In genomic region chr4:40586034-40586433, GRCh38 we compare ENCODE assay signal across 19 cellular contexts. TPM values are rescaled to one million over a fixed set of nuclear protein-coding genes. Genes with fewer than 3 reads are reported as not detected.
DNase-seq lines count a peak whose midpoint lies in the region; ATAC-seq and TF ChIP-seq lines count a peak whose summit lies in the region.
"Had no signal": no experiment of that assay in that cellular context is flagged by ENCODE, and none has a peak within 500 bp of the region (broad histone marks: within the 10 kb centered on the region; RNA-seq: fewer than 3 reads in every experiment).

No MANE protein-coding gene starts in this region.

- POLR2A ChIA-PET in PC-3 (lab: Charles Lee; ENCODE audit: unreplicated experiment) = no interaction called here

- H3K4me2 ChIP-seq in PC-3 (ENCODE audit: low read length) = no peak overlapping the region

- peaks cover 11% of the 10 kb centered on the region for H3K4me1 ChIP-seq in foreskin keratinocyte
- peaks cover 2% of the 10 kb centered on the region for H3K4me1 ChIP-seq in suprapubic skin
- H3K4me1 ChIP-seq in PC-3 (ENCODE audit: insufficient read depth, low read length) = peaks cover 13% of the 10 kb centered on the region

- 89% methylated on average over 2 of the region's 2 CpGs for WGBS in suprapubic skin

- CTCF ChIA-PET in PC-3 (lab: Charles Lee) = interaction anchor here (0.5 kb wide), 1 partner anchor 481 kb away, joined by 3 read pairs; no protein-coding TSS in a partner anchor

- H3K79me2 ChIP-seq in PC-3 (ENCODE audit: low read length) = no peaks in the 10 kb centered on the region

- no peak for TF ChIP-seq POLR2A in suprapubic skin (IDR thresholded peaks at IDR 0.05)

- H3F3A ChIP-seq in PC-3 (ENCODE audit: low read length, unreplicated experiment) = no peaks in the 10 kb centered on the region

- DNase-seq in NOMO-1 treated with DMSO at 0.1 percent for 48 hours (lab: John Stamatoyannopoulos, UW; ENCODE audit: unreplicated experiment) = peak; percentile 58
- no peak for DNase-seq in NOMO-1 treated with dmso at 0.1 percent for 144 hours (lab: John Stamatoyannopoulos, UW; ENCODE audit: unreplicated experiment)
- DNase-seq in foreskin keratinocyte = no peak
- no peak for DNase-seq in suprapubic skin (ENCODE audit: low spot score in 2 of 2)
- DNase-seq in superior temporal gyrus (ENCODE audit: extremely low spot score) = no peak
- DNase-seq in activated naive CD4-positive, alpha-beta T cell (lab: John Stamatoyannopoulos, UW) = no peak
- DNase-seq in PC-3 = no peak
- DNase-seq: activated CD4-positive, alpha-beta T cell treated with anti-CD3 and anti-CD28 coated beads, Interleukin-2, amount 50 U/mL, for 1 hour; activated T-cell treated with anti-CD3 and anti-CD28 coated beads, Interleukin-2, amount 50 U/mL, for 1 hour; CD4-positive, alpha-beta T cell; central memory CD4-positive, alpha-beta T cell; DMS79; effector memory CD4-positive, alpha-beta T cell; naive B cell; NCI-H1092; posterior cingulate gyrus; SHP77 had no signal

- H3K36me3 ChIP-seq in suprapubic skin (no peaks in the 10 kb centered on the region), PC-3 (ENCODE audit: low read depth, low read length) (no peaks in the 10 kb centered on the region)

- H3K27ac ChIP-seq in VCaP (peak overlapping the region; percentile 72), foreskin keratinocyte (no peak overlapping the region), suprapubic skin (peak overlapping the region; percentile 20), PC-3 (ENCODE audit: low read length) (no peak overlapping the region)

- intact Hi-C loops in PC-3 (cut with micrococcal nuclease) = no loop called here

- H3K4me3 ChIP-seq in suprapubic skin (no peak overlapping the region), PC-3 (ENCODE audit: low read length) (no peak overlapping the region)

- H2AFZ ChIP-seq in PC-3 (ENCODE audit: low read length) = no peak overlapping the region

- H3K9me3 ChIP-seq in suprapubic skin (no peaks in the 10 kb centered on the region), PC-3 (ENCODE audit: low read length) (no peaks in the 10 kb centered on the region)

- BruUV-seq in PC-3 (replicated peaks; lab: Mats Ljungman, UMichigan) = no TSS peak

- no peaks in the 10 kb centered on the region for H4K20me1 ChIP-seq in PC-3 (ENCODE audit: low read length)

- no peak for TF ChIP-seq EP300 in suprapubic skin (IDR thresholded peaks at IDR 0.05)

- no peak overlapping the region for H3K9ac ChIP-seq in PC-3 (ENCODE audit: low read length)

- no peaks in the 10 kb centered on the region for H3K27me3 ChIP-seq in foreskin keratinocyte
- no peaks in the 10 kb centered on the region for H3K27me3 ChIP-seq in suprapubic skin
- H3K27me3 ChIP-seq in PC-3 (ENCODE audit: low read length) = no peaks in the 10 kb centered on the region

- ATAC-seq in foreskin keratinocyte (peak; percentile 52), PC-3 (no peak)
- ATAC-seq: stimulated activated memory B cell treated with anti-CD40 and anti-IgM and Interleukin-4, amounts not matched to agents 10 μg/mL and 1 μg/mL and 100 μg/mL, for 72 hours had no signal

- H3K9me2 ChIP-seq in PC-3 (replicated peaks; ENCODE audit: low read length) = no peaks in the 10 kb centered on the region

- TF ChIP-seq CTCF in VCaP (conservative IDR thresholded peaks at IDR 0.05) = no peak
- no peak for TF ChIP-seq CTCF in foreskin keratinocyte (conservative IDR thresholded peaks at IDR 0.05)
- no peak for TF ChIP-seq CTCF in suprapubic skin (IDR thresholded peaks at IDR 0.05)
- no peak for TF ChIP-seq CTCF in PC-3 (conservative IDR thresholded peaks at IDR 0.05; ENCODE audit: low read depth, low read length)

RNA-seq across cellular contexts. Expression of gene RBM47, which starts 43.6 kb away (rescaled TPM):
- 13.9 and 14.0 TPM in 2 replicates for total RNA-seq in foreskin keratinocyte
- 2.6 and 3.3 TPM in 2 replicates for polyA plus RNA-seq in foreskin keratinocyte
- 100 to 1,000 TPM in 1 of 4 donors, 10 to 100 TPM in 3; 40.2 to 286 (median 47.4) TPM for total RNA-seq in suprapubic skin
- total RNA-seq in PC-3 (2014; rRNA removed) = 34.7 and 47.6 TPM in 2 replicates

Comparison
In these comparisons a context has a peak if more than half of its experiments do, and no peak if none do; other contexts are left out.
1. H3K27ac ChIP-seq: peak in VCaP (single experiment) and suprapubic skin (single experiment); none in foreskin keratinocyte (single experiment) and PC-3 (single experiment).